ENCODE assay signal across 12 cellular contexts in the genomic region with DNA sequence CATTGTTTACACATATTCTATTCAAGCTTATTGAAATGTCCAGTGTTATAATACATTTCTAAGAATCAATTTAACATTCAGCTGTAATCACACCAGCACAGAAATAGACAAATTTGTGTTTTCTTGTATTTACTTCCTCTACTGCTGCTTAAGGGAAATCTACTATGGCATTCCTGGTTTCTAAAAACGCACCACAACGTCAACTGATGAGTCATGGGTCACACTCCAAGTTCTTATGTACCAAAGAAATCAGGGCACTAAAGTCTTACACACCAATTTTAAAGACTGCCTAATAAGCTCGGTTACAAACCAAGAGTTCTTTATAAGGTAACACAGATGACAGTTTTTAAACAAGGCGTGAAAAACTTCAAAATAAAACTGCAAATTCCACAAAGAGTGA. TPM values are rescaled to one million over a fixed set of nuclear protein-coding genes. Genes with fewer than 3 reads are reported as not detected.
A peak's percentile ranks its signal among the peaks of the same experiment; 100 is the strongest.
DNase-seq lines count a peak whose midpoint lies in the region; ATAC-seq, FAIRE-seq and TF ChIP-seq lines count a peak whose summit lies in the region.
"Had no signal": no experiment of that assay in that cellular context is flagged by ENCODE, and none has a peak within 500 bp of the region (broad histone marks: within the 10 kb centered on the region; RNA-seq: fewer than 3 reads in every experiment).

No MANE protein-coding gene starts in this region.

- peak overlapping the region in 9 of 11 experiments; percentile 7 to 65 (median 41); a peak in 16 of 22 replicates for H3K4me2 ChIP-seq in BLaER1 treated with 17β-estradiol and CSF1 and Interleukin-3, amounts not matched to agents 10 nM and 100 nM

- peaks cover 0 to 13% (median 5%) of the 10 kb centered on the region in 11 experiments; a peak in 8 of 22 replicates for H3K9me3 ChIP-seq in BLaER1 treated with 17β-estradiol and CSF1 and Interleukin-3, amounts not matched to agents 10 nM and 100 nM (replicated peaks in 1 of 11)
- no peaks in the 10 kb centered on the region for H3K9me3 ChIP-seq in mesodermal cell (ENCODE audit: control insufficient read depth, low read length)

- 51 to 55% methylated on average over 3 of the region's 4 CpGs for WGBS in mesodermal cell (ENCODE audit: insufficient coverage in 2 of 2), 2 experiments

- TF ChIP-seq CTCF in type B pancreatic cell (conservative IDR thresholded peaks at IDR 0.05): no peak

- H4K20me1 ChIP-seq in BLaER1 treated with 17β-estradiol and CSF1 and Interleukin-3, amounts not matched to agents 10 nM and 100 nM: peaks cover 0 to 23% (median 8%) of the 10 kb centered on the region in 11 experiments; a peak in 7 of 22 replicates

- H3K36me3 ChIP-seq in BLaER1 treated with 17β-estradiol and CSF1 and Interleukin-3, amounts not matched to agents 10 nM and 100 nM: peaks cover 0 to 6% (median 0%) of the 10 kb centered on the region in 11 experiments; a peak in 2 of 22 replicates
- no peaks in the 10 kb centered on the region for H3K36me3 ChIP-seq in mesodermal cell (ENCODE audit: control insufficient read depth, insufficient read depth, low read length)

- no peak overlapping the region for H3K4me3 ChIP-seq in BLaER1 treated with 17β-estradiol and CSF1 and Interleukin-3, amounts not matched to agents 10 nM and 100 nM
- H3K4me3 ChIP-seq in mesodermal cell (ENCODE audit: extremely low read depth, insufficient read depth, low read length, poor library complexity, severe bottlenecking): no peak overlapping the region

- DNase-seq in MV-4-11 (lab: John Stamatoyannopoulos, UW) (peak; percentile 34), type B pancreatic cell (ENCODE audit: extremely low spot score, unreplicated experiment) (no peak)
- DNase-seq: Kasumi-1; stimulated activated CD4-positive, alpha-beta T cell treated with anti-CD3 and anti-CD28 coated beads, Interleukin-4, amount 100 ng/mL, for 4 hours; T-helper 2 cell had no signal

- peaks cover under 1% of the 10 kb centered on the region for H3K4me1 Mint-ChIP-seq in type B pancreatic cell (ENCODE audit: unreplicated experiment)

- peaks cover 5 to 32% (median 12%) of the 10 kb centered on the region in 10 experiments for H3K4me1 ChIP-seq in BLaER1 treated with 17β-estradiol and CSF1 and Interleukin-3, amounts not matched to agents 10 nM and 100 nM
- peaks cover 10% of the 10 kb centered on the region for H3K4me1 ChIP-seq in mesodermal cell (ENCODE audit: control insufficient read depth, insufficient read depth, low read length, poor library complexity, severe bottlenecking)

- H3K27me3 Mint-ChIP-seq in type B pancreatic cell: no peaks in the 10 kb centered on the region
- H3K27me3 Mint-ChIP-seq: activated naive CD4-positive, alpha-beta T cell treated with anti-CD3 and anti-CD28 coated beads, Interleukin-2, amount 50 U/mL, for 24 hours had no signal

- no peaks in the 10 kb centered on the region for H3K36me3 Mint-ChIP-seq in type B pancreatic cell

- H3K9ac ChIP-seq in BLaER1 treated with 17β-estradiol and CSF1 and Interleukin-3, amounts not matched to agents 10 nM and 100 nM: no peak overlapping the region

- H3K27ac ChIP-seq in BLaER1 treated with 17β-estradiol and CSF1 and Interleukin-3, amounts not matched to agents 10 nM and 100 nM: peak overlapping the region in 3 of 11 experiments; percentile 22 to 34 (median 23); a peak in 4 of 22 replicates
- H3K27ac ChIP-seq in mesodermal cell (ENCODE audit: low read depth, low read length, severe bottlenecking): peak overlapping the region; percentile 13

- H3K27ac Mint-ChIP-seq in type B pancreatic cell: no peak overlapping the region
- H3K27ac Mint-ChIP-seq: activated naive CD4-positive, alpha-beta T cell treated with anti-CD3 and anti-CD28 coated beads, Interleukin-2, amount 50 U/mL, for 24 hours had no signal

- ATAC-seq in GM18909 (IDR thresholded peaks at IDR 0.05; ENCODE audit: poor library complexity, unreplicated experiment) (no peak), GM18520 (IDR thresholded peaks at IDR 0.05; ENCODE audit: unreplicated experiment) (no peak), HG03442 (IDR thresholded peaks at IDR 0.05; ENCODE audit: unreplicated experiment) (no peak)

- H3K9me3 Mint-ChIP-seq in type B pancreatic cell: no peaks in the 10 kb centered on the region
- H3K9me3 Mint-ChIP-seq: activated naive CD4-positive, alpha-beta T cell treated with anti-CD3 and anti-CD28 coated beads, Interleukin-2, amount 50 U/mL, for 24 hours had no signal

- H3K4me3 Mint-ChIP-seq in type B pancreatic cell: no peak overlapping the region
- H3K4me3 Mint-ChIP-seq: activated naive CD4-positive, alpha-beta T cell treated with anti-CD3 and anti-CD28 coated beads, Interleukin-2, amount 50 U/mL, for 24 hours had no signal

- peak; percentile 29 for FAIRE-seq in endometrium (lab: Jason Lieb, UNC)

- no peaks in the 10 kb centered on the region for H3K27me3 ChIP-seq in BLaER1 treated with 17β-estradiol and CSF1 and Interleukin-3, amounts not matched to agents 10 nM and 100 nM

RNA-seq across cellular contexts. Expression of a gene that starts 13.2 kb away (rescaled TPM):
- polyA plus RNA-seq in mesodermal cell (2013, experiment 1 of 2): 7.9 TPM
- polyA plus RNA-seq in mesodermal cell (2013, experiment 2 of 2): 9.3 TPM
- 12.0 and 18.7 TPM in 2 replicates for total RNA-seq in type B pancreatic cell (ENCODE audit: low replicate concordance)

RNA-seq across cellular contexts. Expression of a gene that starts 14.6 kb away (rescaled TPM):
- polyA plus RNA-seq in mesodermal cell (2013, experiment 1 of 2): 160 TPM
- 162 TPM for polyA plus RNA-seq in mesodermal cell (2013, experiment 2 of 2)
- 118 and 155 TPM in 2 replicates for total RNA-seq in type B pancreatic cell (ENCODE audit: low replicate concordance)
